In genomic region chr11:43573233-43573632, GRCh38 we compare ENCODE assay signal across 8 cellular contexts.
DNase-seq lines count a peak whose midpoint lies in the region; ATAC-seq, FAIRE-seq and TF ChIP-seq lines count a peak whose summit lies in the region.

No MANE protein-coding gene starts in this region.

- TF ChIP-seq CTCF in MCF 10A (IDR thresholded peaks at IDR 0.05; ENCODE audit: unreplicated experiment) = peak; percentile 31
- no peak for TF ChIP-seq CTCF in breast epithelium (IDR thresholded peaks at IDR 0.05)
- TF ChIP-seq CTCF in cardiac fibroblast (IDR thresholded peaks at IDR 0.05; ENCODE audit: low read depth, low read length) = peak; percentile 73

- TF ChIP-seq POLR2A in breast epithelium (IDR thresholded peaks at IDR 0.05) = no peak

- ATAC-seq in HG02571 (IDR thresholded peaks at IDR 0.05; ENCODE audit: unreplicated experiment) (no peak), GM21381 (IDR thresholded peaks at IDR 0.05; ENCODE audit: unreplicated experiment) (no peak)

- DNase-seq in MCF 10A (ENCODE audit: unreplicated experiment) (peak; percentile 45), breast epithelium (ENCODE audit: low spot score in 2 of 2) (no peak), NCI-H146 treated with DMSO at 0.1 percent for 48 hours (lab: John Stamatoyannopoulos, UW; ENCODE audit: unreplicated experiment) (peak; percentile 22), cardiac fibroblast (ENCODE audit: low read depth in 2 of 2) (peak; percentile 19 to 48), superior temporal gyrus (ENCODE audit: extremely low spot score) (peak; percentile 22), RCC 7860 (ENCODE audit: low spot score) (no peak)

- POLR2A ChIA-PET in MCF 10A (lab: Yijun Ruan, JAX) = no interaction called here

- BruUV-seq in MCF 10A (replicated peaks; lab: Mats Ljungman, UMichigan) = no TSS peak

- no peaks in the 10 kb centered on the region for H3K9me3 Mint-ChIP-seq in MCF 10A (ENCODE audit: unreplicated experiment)

- H3K36me3 ChIP-seq in breast epithelium = no peaks in the 10 kb centered on the region

- H3K4me1 Mint-ChIP-seq in MCF 10A (ENCODE audit: insufficient read depth, unreplicated experiment) = peaks cover 11% of the 10 kb centered on the region

- no peak overlapping the region for H3K27ac ChIP-seq in breast epithelium

- H3K4me3 ChIP-seq in breast epithelium = no peak overlapping the region
- no peak overlapping the region for H3K4me3 ChIP-seq in cardiac fibroblast (replicated peaks in 1 of 2; ENCODE audit: low read depth in 2 of 2, low read length in 2 of 2)

- no peak overlapping the region for H3K4me3 Mint-ChIP-seq in MCF 10A (ENCODE audit: unreplicated experiment)

- CTCF ChIA-PET in MCF 10A (lab: Yijun Ruan, JAX) = interaction anchor here (0.5 to 1.7 kb wide), 6 partner anchors 9 to 1798 kb away, joined by 3 to 6 read pairs (median 4); no protein-coding TSS in a partner anchor

- H3K36me3 Mint-ChIP-seq in MCF 10A (ENCODE audit: insufficient read depth, unreplicated experiment) = no peaks in the 10 kb centered on the region

- peaks cover 100% of the 10 kb centered on the region for H3K27me3 Mint-ChIP-seq in MCF 10A (ENCODE audit: insufficient read depth, unreplicated experiment)

- no peaks in the 10 kb centered on the region for H3K9me3 ChIP-seq in breast epithelium

- peaks cover 0 to 75% of the 10 kb centered on the region in 2 donors for H3K27me3 ChIP-seq in breast epithelium

- H3K4me1 ChIP-seq in breast epithelium = no peaks in the 10 kb centered on the region

- H3K27ac Mint-ChIP-seq in MCF 10A (ENCODE audit: low read depth, unreplicated experiment) = no peak overlapping the region

- no peak for FAIRE-seq in RCC 7860 (lab: Jason Lieb, UNC)

- intact Hi-C loops in MCF 10A (cut with micrococcal nuclease) = loop anchor here (10.0 kb wide), 2 partner anchors 242 to 282 kb away; no protein-coding TSS in a partner anchor
- intact Hi-C loops in breast epithelium (cut with DNase I; ENCODE audit: low total_unique reads) = loop anchor here (5.0 kb wide), 1 partner anchor 1149 kb away; no protein-coding TSS in a partner anchor

Comparison
In these comparisons a context has a peak if more than half of its experiments do, and no peak if none do; other contexts are left out.
1. DNase-seq: peak in MCF 10A (single experiment), NCI-H146 treated with DMSO at 0.1 percent for 48 hours (single experiment), cardiac fibroblast (2 of 2) and superior temporal gyrus (single experiment); none in breast epithelium (0 of 2) and RCC 7860 (single experiment).
2. CTCF ChIP-seq: peak in MCF 10A (single experiment) and cardiac fibroblast (single experiment); none in breast epithelium (0 of 3).